9 cellular contexts compared by ENCODE assay signal in the genomic region with DNA sequence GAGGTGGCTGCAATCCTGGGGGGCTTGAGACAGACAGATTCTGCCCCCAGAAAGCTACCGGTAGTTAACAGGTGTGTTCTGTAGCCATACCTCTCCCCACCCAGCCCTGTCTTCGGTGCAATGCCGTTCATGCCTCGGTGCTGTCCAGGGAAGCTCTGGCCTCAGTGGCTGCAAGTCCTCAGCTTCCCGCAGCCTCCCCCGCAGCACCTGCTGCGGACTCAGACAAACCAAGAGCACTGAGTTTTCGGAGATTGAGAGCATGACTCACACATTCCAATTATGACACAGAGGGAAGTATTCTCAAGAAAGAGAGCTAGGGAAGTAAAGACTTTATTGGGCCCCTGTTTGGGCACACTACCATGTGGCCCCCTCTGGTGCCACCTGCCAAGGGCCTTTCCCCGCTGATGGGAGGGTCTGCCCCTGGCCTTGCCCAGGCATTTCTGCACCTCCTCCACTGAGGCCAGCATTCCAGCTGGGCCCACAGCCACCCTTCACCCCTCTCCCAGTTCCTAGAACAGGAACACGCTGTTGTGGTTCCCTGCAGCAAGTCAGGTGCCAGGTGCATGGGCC. TPM values are rescaled to one million over a fixed set of nuclear protein-coding genes. Genes with fewer than 3 reads are reported as not detected.
A peak's percentile ranks its signal among the peaks of the same experiment; 100 is the strongest.
DNase-seq lines count a peak whose midpoint lies in the region; ATAC-seq and TF ChIP-seq lines count a peak whose summit lies in the region.
"Had no signal": no experiment of that assay in that cellular context is flagged by ENCODE, and none has a peak within 500 bp of the region (broad histone marks: within the 10 kb centered on the region; RNA-seq: fewer than 3 reads in every experiment).

No MANE protein-coding gene starts in this region.

- peak; percentile 59 for DNase-seq in GM13976 (ENCODE audit: low spot score)
- DNase-seq in Panc1 (ENCODE audit: low read depth, low spot score) = peak; percentile 51
- DNase-seq in adipocyte (ENCODE audit: low read depth) = peak; percentile 73
- no peak for DNase-seq in AG08395 (ENCODE audit: low spot score)
- no peak for DNase-seq in NCI-H345 (lab: John Stamatoyannopoulos, UW)
- DNase-seq in NCI-H1092 (lab: John Stamatoyannopoulos, UW) = no peak
- DNase-seq: heart right ventricle had no signal

- in situ Hi-C loops in GM13976 (cut with MboI; ENCODE audit: low sequenced_read_pairs, unreplicated experiment) = no loop called here
- in situ Hi-C loops in Panc1 (cut with HindIII; ENCODE audit: low pct_unique_long_range_greater_than_20kb, low sequenced_read_pairs) = no loop called here

- H3K9me3 ChIP-seq in Panc1 (ENCODE audit: control insufficient read depth, insufficient read depth, low read depth, low read length) (no peaks in the 10 kb centered on the region), adipocyte (ENCODE audit: control insufficient read depth, low read length) (no peaks in the 10 kb centered on the region), skeletal muscle satellite cell (replicated peaks; ENCODE audit: low read length) (no peaks in the 10 kb centered on the region)
- H3K9me3 ChIP-seq: heart right ventricle had no signal

- H3K36me3 ChIP-seq in Panc1 (ENCODE audit: control insufficient read depth, insufficient read depth, low read length) (no peaks in the 10 kb centered on the region), adipocyte (ENCODE audit: control insufficient read depth, insufficient read depth, low read length, severe bottlenecking) (no peaks in the 10 kb centered on the region), skeletal muscle satellite cell (ENCODE audit: insufficient read depth, low read length) (no peaks in the 10 kb centered on the region)
- H3K36me3 ChIP-seq: heart right ventricle had no signal

- TF ChIP-seq CTCF in GM13976 (IDR thresholded peaks at IDR 0.05; ENCODE audit: borderline replicate concordance, control extremely low read depth, extremely low read depth, insufficient read depth, missing control alignments) = no peak
- no peak for TF ChIP-seq CTCF in Panc1 (IDR thresholded peaks at IDR 0.05)

- POLR2A ChIA-PET in Panc1 (lab: Charles Lee) = interaction anchor here (0.6 kb wide), 1 partner anchor 17 kb away, joined by 3 read pairs; no protein-coding TSS in a partner anchor

- H3K9ac ChIP-seq in adipocyte (ENCODE audit: low read length) = no peak overlapping the region
- no peak overlapping the region for H3K9ac ChIP-seq in skeletal muscle satellite cell (ENCODE audit: low read depth, low read length)

- H3K27me3 ChIP-seq in Panc1 (ENCODE audit: control insufficient read depth, insufficient read depth, low read length) (no peaks in the 10 kb centered on the region), adipocyte (replicated peaks; ENCODE audit: control insufficient read depth, insufficient read depth, low read length) (peaks cover 17% of the 10 kb centered on the region), skeletal muscle satellite cell (ENCODE audit: control insufficient read depth, insufficient read depth, low read length) (peaks cover 30% of the 10 kb centered on the region)

- intact Hi-C loops in Panc1 (cut with micrococcal nuclease; ENCODE audit: unreplicated experiment) = no loop called here

- H3K4me3 ChIP-seq in Panc1 (ENCODE audit: low read depth in 2 of 2, low read length in 2 of 2) (no peak overlapping the region), adipocyte (ENCODE audit: low read length) (no peak overlapping the region), skeletal muscle satellite cell (ENCODE audit: low read length) (no peak overlapping the region)
- H3K4me3 ChIP-seq: heart right ventricle had no signal

- ATAC-seq in HG02623 (IDR thresholded peaks at IDR 0.05; ENCODE audit: unreplicated experiment) (peak; percentile 65), Panc1 (peak; percentile 87)

- peak overlapping the region; percentile 48 for H3K4me2 ChIP-seq in skeletal muscle satellite cell (ENCODE audit: low read length)

- peak overlapping the region; percentile 34 for H3K27ac ChIP-seq in Panc1 (ENCODE audit: low read length)

- CTCF ChIA-PET in Panc1 (lab: Charles Lee) = interaction anchor here (0.7 kb wide), 1 partner anchor 152 kb away, joined by 3 read pairs; no protein-coding TSS in a partner anchor

- H3K4me1 ChIP-seq in Panc1 (ENCODE audit: control insufficient read depth, insufficient read depth, low read length) = peaks cover 22% of the 10 kb centered on the region
- H3K4me1 ChIP-seq in adipocyte (ENCODE audit: control insufficient read depth, insufficient read depth, low read length) = peaks cover 15% of the 10 kb centered on the region
- H3K4me1 ChIP-seq in skeletal muscle satellite cell (ENCODE audit: control insufficient read depth, insufficient read depth, low read length) = peaks cover 20% of the 10 kb centered on the region

- BruUV-seq in Panc1 (replicated peaks; lab: Mats Ljungman, UMichigan) = no TSS peak

RNA-seq across cellular contexts. Expression of a gene that starts 30.2 kb away (rescaled TPM):
- total RNA-seq in Panc1 (2021; ENCODE audit: unreplicated experiment) = 38.3 TPM
- 14.6 TPM for polyA plus RNA-seq in Panc1 (2012; ENCODE audit: insufficient read length)
- total RNA-seq in skeletal muscle satellite cell (2012; rRNA removed) = 8.9 and 9.2 TPM in 2 replicates

Comparison
In these comparisons a context has a peak if more than half of its experiments do, and no peak if none do; other contexts are left out.
1. DNase-seq: peak in GM13976 (single experiment), Panc1 (single experiment) and adipocyte (single experiment); none in AG08395 (single experiment), NCI-H345 (single experiment) and NCI-H1092 (single experiment).